Comparison of ENCODE assay signal across 20 cellular contexts in genomic region chr20:17602493-17602892, GRCh38.
A peak's percentile ranks its signal among the peaks of the same experiment; 100 is the strongest.
DNase-seq lines count a peak whose midpoint lies in the region; TF ChIP-seq lines count a peak whose summit lies in the region.
"Had no signal": no experiment of that assay in that cellular context is flagged by ENCODE, and none has a peak within 500 bp of the region (broad histone marks: within the 10 kb centered on the region; RNA-seq: fewer than 3 reads in every experiment).

No MANE protein-coding gene starts in this region.

- no peak overlapping the region; the same call in 1 of the 2 replicates for H3K9ac ChIP-seq in iPS-20b (ENCODE audit: low read depth, low read length)
- H3K9ac ChIP-seq in stomach smooth muscle (ENCODE audit: low read length in 2 of 2) = no peak overlapping the region

- DNase-seq in HAP-1 (ENCODE audit: low spot score in 2 of 2) (peak; percentile 70 to 83), coronary artery (ENCODE audit: low spot score) (no peak), GM19238 (ENCODE audit: insufficient read length, low spot score) (no peak), superior temporal gyrus (ENCODE audit: extremely low spot score) (no peak), Ammon's horn (ENCODE audit: low spot score) (no peak), KBM-7 (no peak)
- DNase-seq: Caco-2; CD4-positive, alpha-beta T cell; GDM1; NCI-H1417; NCI-H187; NCI-H2107; NCI-H2227 treated with DMSO at 0.1 percent for 48 hours; NCI-H524; NCI-H82; PC-3; SIG-M5 had no signal

- H3K36me3 ChIP-seq in HAP-1 (replicated peaks) = peaks cover 3% of the 10 kb centered on the region; the same call in 1 of the 2 replicates
- peaks cover 32% of the 10 kb centered on the region for H3K36me3 ChIP-seq in iPS-20b (ENCODE audit: insufficient read depth, low read depth, low read length)
- peaks cover 28 to 31% of the 10 kb centered on the region in 2 donors for H3K36me3 ChIP-seq in stomach smooth muscle (ENCODE audit: control insufficient read depth in 2 of 2, insufficient read depth in 2 of 2, low read length in 2 of 2)

- no peaks in the 10 kb centered on the region for H3K9me3 ChIP-seq in HAP-1
- H3K9me3 ChIP-seq in iPS-20b (ENCODE audit: insufficient read depth, low read depth, low read length) = no peaks in the 10 kb centered on the region
- no peaks in the 10 kb centered on the region for H3K9me3 ChIP-seq in stomach smooth muscle (ENCODE audit: control insufficient read depth in 2 of 2, low read length in 2 of 2)
- H3K9me3 ChIP-seq: Caco-2 had no signal

- H3K27me3 ChIP-seq in HAP-1 (ENCODE audit: low read depth) = no peaks in the 10 kb centered on the region
- no peaks in the 10 kb centered on the region for H3K27me3 ChIP-seq in iPS-20b (ENCODE audit: insufficient read depth, low read length)
- no peaks in the 10 kb centered on the region for H3K27me3 ChIP-seq in stomach smooth muscle (ENCODE audit: control insufficient read depth in 1 of 2, insufficient read depth in 2 of 2, low read length in 2 of 2)

- no peak for TF ChIP-seq CTCF in coronary artery (IDR thresholded peaks at IDR 0.05)

- in situ Hi-C loops in HAP-1 (cut with MboI; ENCODE audit: low sequenced_read_pairs) = no loop called here
- in situ Hi-C loops in KBM-7 (cut with MboI; ENCODE audit: low pct_unique_long_range_greater_than_20kb, low sequenced_read_pairs) = no loop called here

- H3K4me1 ChIP-seq in HAP-1 (peaks cover 22% of the 10 kb centered on the region), iPS-20b (ENCODE audit: insufficient read depth, low read length) (peaks cover 20% of the 10 kb centered on the region), stomach smooth muscle (ENCODE audit: control insufficient read depth, insufficient read depth, low read length) (peaks cover 70% of the 10 kb centered on the region)

- H3K4me3 ChIP-seq in HAP-1 (no peak overlapping the region), coronary artery (peak overlapping the region; percentile 24), iPS-20b (ENCODE audit: low read length) (0 out of 2 replicates have a peak overlapping the region, but pooled peaks have one; percentile 21), stomach smooth muscle (ENCODE audit: low read length in 2 of 2) (no peak overlapping the region)

- H3K27ac ChIP-seq in coronary artery (peak overlapping the region; percentile 31 to 66), iPS-20b (ENCODE audit: low read length) (no peak overlapping the region), stomach smooth muscle (ENCODE audit: low read length) (peak overlapping the region; percentile 24)
- H3K27ac ChIP-seq: RWPE1 had no signal

Comparison
In these comparisons a context has a peak if more than half of its experiments do, and no peak if none do; other contexts are left out.
1. DNase-seq: peak in HAP-1 (2 of 2); none in coronary artery (single experiment), GM19238 (single experiment), superior temporal gyrus (single experiment), Ammon's horn (single experiment) and KBM-7 (single experiment).
2. H3K4me3 ChIP-seq: peak in coronary artery (single experiment) and iPS-20b (single experiment); none in HAP-1 (single experiment) and stomach smooth muscle (0 of 2).